Comparison of ENCODE assay signal across 1 cellular context in the genomic region with DNA sequence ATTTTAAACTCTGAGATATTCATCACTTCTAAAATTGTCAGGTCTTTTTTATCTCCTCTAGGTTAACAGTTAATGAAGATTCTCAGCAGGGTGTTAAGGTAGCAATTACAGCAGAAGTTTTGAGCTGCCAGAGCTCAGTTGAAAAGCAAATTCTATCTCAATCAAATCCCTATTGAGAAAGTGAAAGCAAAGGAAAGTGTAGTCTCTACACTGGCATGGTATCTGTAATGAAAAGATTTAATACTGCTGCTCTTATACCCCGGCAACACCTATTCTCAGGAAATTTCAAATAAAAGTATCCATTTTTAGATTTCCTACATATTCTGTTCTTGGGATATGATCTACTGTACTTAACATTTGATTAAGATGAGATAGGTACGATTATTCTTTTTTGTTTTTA.
TF ChIP-seq lines count a peak whose summit lies in the region.

No MANE protein-coding gene starts in this region.

TF ChIP-seq in GM12878, 131 proteins besides CTCF, POLR2A, EP300 and RAD21 (continued from another document):
- TF ChIP-seq BCLAF1 (IDR thresholded peaks at IDR 0.05) (no peak), IRF4 (IDR thresholded peaks at IDR 0.05; ENCODE audit: low read depth, low read length) (no peak), STAT1 (conservative IDR thresholded peaks at IDR 0.05) (no peak), LARP7 (IDR thresholded peaks at IDR 0.05) (no peak), EGR1 (IDR thresholded peaks at IDR 0.05; ENCODE audit: borderline replicate concordance in 1 of 2, low read depth in 2 of 2, low read length in 2 of 2) (no peak), CHD4 (IDR thresholded peaks at IDR 0.05) (no peak), MYC (IDR thresholded peaks at IDR 0.05; ENCODE audit: insufficient read depth, insufficient read length, insufficient replicate concordance, low read length, severe bottlenecking) (no peak)
TF ChIP-seq in GM12878: peak in this region for 0.
